17 cellular contexts compared by ENCODE assay signal in genomic region chrX:140697618-140698017, GRCh38. TPM values are rescaled to one million over a fixed set of nuclear protein-coding genes. Genes with fewer than 3 reads are reported as not detected.
A peak's percentile ranks its signal among the peaks of the same experiment; 100 is the strongest.
DNase-seq lines count a peak whose midpoint lies in the region; ATAC-seq, FAIRE-seq and TF ChIP-seq lines count a peak whose summit lies in the region.
"Had no signal": no experiment of that assay in that cellular context is flagged by ENCODE, and none has a peak within 500 bp of the region (broad histone marks: within the 10 kb centered on the region; RNA-seq: fewer than 3 reads in every experiment).

No MANE protein-coding gene starts in this region.

- no peaks in the 10 kb centered on the region for H3K9me2 ChIP-seq in GM23248 (ENCODE audit: insufficient read depth)
- H3K9me2 ChIP-seq in PC-3 (replicated peaks; ENCODE audit: low read length) = no peaks in the 10 kb centered on the region

- TF ChIP-seq RAD21 in HepG2 (CRISPR knock-in tag; IDR thresholded peaks at IDR 0.05) = no peak

- no TSS peak for BruUV-seq in A673 (replicated peaks; lab: Mats Ljungman, UMichigan)
- BruUV-seq in PC-3 (replicated peaks; lab: Mats Ljungman, UMichigan) = no TSS peak
- no TSS peak for BruUV-seq in HepG2 (replicated peaks; lab: Mats Ljungman, UMichigan)

- H3K36me3 ChIP-seq in A673 (ENCODE audit: insufficient read depth, low read length, poor library complexity, severe bottlenecking) = no peaks in the 10 kb centered on the region
- H3K36me3 ChIP-seq in GM23248 (ENCODE audit: low read depth) = no peaks in the 10 kb centered on the region
- H3K36me3 ChIP-seq in PC-3 (ENCODE audit: low read depth, low read length) = no peaks in the 10 kb centered on the region
- H3K36me3 ChIP-seq in HepG2 (replicated peaks in 1 of 2; ENCODE audit: control insufficient read depth in 1 of 2, insufficient read depth in 2 of 2, low read length in 2 of 2) = no peaks in the 10 kb centered on the region
- H3K36me3 ChIP-seq in Peyer's patch = no peaks in the 10 kb centered on the region
- H3K36me3 ChIP-seq: SJSA1 had no signal

- H3K4me3 ChIP-seq in A673 (ENCODE audit: low read depth, low read length, poor library complexity, severe bottlenecking) (no peak overlapping the region), GM23248 (no peak overlapping the region), PC-3 (ENCODE audit: low read length) (no peak overlapping the region), HepG2 (replicated peaks in 1 of 3; ENCODE audit: insufficient read depth in 1 of 3, low read depth in 2 of 3, low read length in 3 of 3) (no peak overlapping the region), Peyer's patch (no peak overlapping the region)
- H3K4me3 ChIP-seq: SJSA1 had no signal

- H2AFZ ChIP-seq in GM23248 (no peak overlapping the region), PC-3 (ENCODE audit: low read length) (no peak overlapping the region), HepG2 (ENCODE audit: low read length) (no peak overlapping the region)

- H3K9ac ChIP-seq in GM23248 = no peak overlapping the region
- no peak overlapping the region for H3K9ac ChIP-seq in PC-3 (ENCODE audit: low read length)
- no peak overlapping the region for H3K9ac ChIP-seq in HepG2 (ENCODE audit: insufficient read depth, low read depth, low read length)

- H3K4me2 ChIP-seq in GM23248 (ENCODE audit: unreplicated experiment) (no peak overlapping the region), PC-3 (ENCODE audit: low read length) (no peak overlapping the region), HepG2 (ENCODE audit: low read depth, low read length) (no peak overlapping the region)

- H3K27ac ChIP-seq in A673 (ENCODE audit: low read depth, low read length, poor library complexity, severe bottlenecking) (no peak overlapping the region), GM23248 (no peak overlapping the region), PC-3 (ENCODE audit: low read length) (no peak overlapping the region), HepG2 (ENCODE audit: extremely low read length, insufficient read depth, low read length) (no peak overlapping the region), Peyer's patch (no peak overlapping the region)
- H3K27ac ChIP-seq: SJSA1 had no signal

- peak; percentile 56 for FAIRE-seq in HepG2 (lab: Jason Lieb, UNC)

- no peaks in the 10 kb centered on the region for H3K9me3 ChIP-seq in A673 (ENCODE audit: low read depth, low read length, poor library complexity, severe bottlenecking)
- no peaks in the 10 kb centered on the region for H3K9me3 ChIP-seq in GM23248 (ENCODE audit: low read depth)
- no peaks in the 10 kb centered on the region for H3K9me3 ChIP-seq in PC-3 (ENCODE audit: low read length)
- no peaks in the 10 kb centered on the region for H3K9me3 ChIP-seq in HepG2 (ENCODE audit: low read length)
- H3K9me3 ChIP-seq in Peyer's patch = no peaks in the 10 kb centered on the region
- H3K9me3 ChIP-seq: SJSA1 had no signal

- DNase-seq in A673 (ENCODE audit: low spot score) (no peak), GM23248 (peak; percentile 4), PC-3 (peak; percentile 22), HepG2 (ENCODE audit: low spot score) (no peak), T-helper 1 cell (no peak), Peyer's patch (no peak), H4 (ENCODE audit: low spot score) (no peak)
- DNase-seq: activated CD4-positive, alpha-beta T cell treated with anti-CD3 and anti-CD28 coated beads, Interleukin-2, amount 10 ng/mL, durations not matched to agents 7 days and 5 days; Calu3; effector memory CD4-positive, alpha-beta T cell; NCI-H1092; NCI-H2171 treated with DMSO at 0.1 percent for 48 hours; stimulated activated CD4-positive, alpha-beta T cell treated with anti-CD3 and anti-CD28 coated beads, Interleukin-12 subunit alpha, Interleukin-12 subunit beta, amount 100 ng/mL, for 4 hours had no signal

- no peak for TF ChIP-seq POLR2A in HepG2 (IDR thresholded peaks at IDR 0.05; ENCODE audit: insufficient read depth in 1 of 2, low read depth in 2 of 2, low read length in 2 of 2)
- no peak for TF ChIP-seq POLR2A in Peyer's patch (IDR thresholded peaks at IDR 0.05)

- in situ Hi-C loops in GM23248 (cut with MboI) = no loop called here
- in situ Hi-C loops in HepG2 (cut with HindIII; ENCODE audit: extremely low pct_ligation_motif_present, low pct_unique_long_range_greater_than_20kb) = no loop called here

- CTCF ChIA-PET in A673 (lab: Charles Lee) = no interaction called here
- CTCF ChIA-PET in PC-3 (lab: Charles Lee) = no interaction called here
- CTCF ChIA-PET in HepG2 (lab: Yijun Ruan, JAX; ENCODE audit: low intra/inter-chr PET ratio, low total read pairs) = no interaction called here

- ATAC-seq in PC-3 (no peak), HepG2 (no peak), GM18868 (IDR thresholded peaks at IDR 0.05; ENCODE audit: unreplicated experiment) (no peak)
- ATAC-seq: activated naive CD4-positive, alpha-beta T cell treated with anti-CD3 and anti-CD28 coated beads, Interleukin-2, amount 50 U/mL, for 72 hours; left lobe of liver had no signal

- H4K20me1 ChIP-seq in GM23248 (ENCODE audit: insufficient read depth) (no peaks in the 10 kb centered on the region), PC-3 (ENCODE audit: low read length) (no peaks in the 10 kb centered on the region), HepG2 (ENCODE audit: insufficient read depth, low read length) (no peaks in the 10 kb centered on the region)

- H3K27me3 ChIP-seq in A673 (replicated peaks; ENCODE audit: insufficient read depth, low read depth, low read length, poor library complexity) (no peaks in the 10 kb centered on the region), GM23248 (replicated peaks; ENCODE audit: insufficient read depth) (no peaks in the 10 kb centered on the region), PC-3 (ENCODE audit: low read length) (no peaks in the 10 kb centered on the region), HepG2 (ENCODE audit: control insufficient read depth in 1 of 2, insufficient read depth in 2 of 2, low read length in 2 of 2) (no peaks in the 10 kb centered on the region), Peyer's patch (no peaks in the 10 kb centered on the region)
- H3K27me3 ChIP-seq: SJSA1 had no signal

- POLR2A ChIA-PET in A673 (lab: Charles Lee; ENCODE audit: low non-redundant PET) = no interaction called here
- POLR2A ChIA-PET in PC-3 (lab: Charles Lee; ENCODE audit: unreplicated experiment) = no interaction called here
- POLR2A ChIA-PET in HepG2 (lab: Yijun Ruan, JAX) = no interaction called here

- no peak for TF ChIP-seq EP300 in HepG2 (IDR thresholded peaks at IDR 0.05; ENCODE audit: low read depth in 2 of 2, low read length in 2 of 2)
- no peak for TF ChIP-seq EP300 in HepG2 (CRISPR knock-in tag; IDR thresholded peaks at IDR 0.05; ENCODE audit: borderline replicate concordance)

- H3F3A ChIP-seq in GM23248 (ENCODE audit: insufficient read depth) (no peaks in the 10 kb centered on the region), PC-3 (ENCODE audit: low read length, unreplicated experiment) (no peaks in the 10 kb centered on the region)

- intact Hi-C loops in A673 (cut with micrococcal nuclease; ENCODE audit: unreplicated experiment) = no loop called here
- intact Hi-C loops in PC-3 (cut with micrococcal nuclease) = no loop called here
- intact Hi-C loops in HepG2 (cut with micrococcal nuclease; ENCODE audit: unreplicated experiment) = no loop called here

- H3K4me1 ChIP-seq in A673 (ENCODE audit: insufficient read depth, low read length, poor library complexity, severe bottlenecking) (no peaks in the 10 kb centered on the region), GM23248 (ENCODE audit: insufficient read depth) (no peaks in the 10 kb centered on the region), PC-3 (ENCODE audit: insufficient read depth, low read length) (no peaks in the 10 kb centered on the region), HepG2 (ENCODE audit: insufficient read depth, low read length) (no peaks in the 10 kb centered on the region), Peyer's patch (no peaks in the 10 kb centered on the region)
- H3K4me1 ChIP-seq: SJSA1 had no signal

- TF ChIP-seq CTCF in A673 (conservative IDR thresholded peaks at IDR 0.05; ENCODE audit: low read depth, low read length) (peak; percentile 64), PC-3 (conservative IDR thresholded peaks at IDR 0.05; ENCODE audit: low read depth, low read length) (peak; percentile 51), HepG2 (CRISPR knock-in tag; IDR thresholded peaks at IDR 0.05) (no peak), Peyer's patch (IDR thresholded peaks at IDR 0.05) (no peak)

- WGBS in GM23248 (ENCODE audit: low coverage in 1 of 2, low lambda C conversion rate in 2 of 2, missing lambda C conversion rate in 2 of 2), 2 experiments = 55 to 69% methylated on average over 3 of the region's 3 CpGs
- 34% methylated on average over 3 of the region's 3 CpGs for WGBS in HepG2 (ENCODE audit: low lambda C conversion rate)

- H3K79me2 ChIP-seq in GM23248 (ENCODE audit: insufficient read depth) (no peaks in the 10 kb centered on the region), PC-3 (ENCODE audit: low read length) (no peaks in the 10 kb centered on the region), HepG2 (ENCODE audit: insufficient read depth, low read length) (no peaks in the 10 kb centered on the region)

RNA-seq across cellular contexts. Expression of gene LINC00632, which starts 11.9 kb away (rescaled TPM):
- 4.2 and 7.5 TPM in 2 replicates for total RNA-seq in A673 (2021)
- total RNA-seq in GM23248 (2014; rRNA removed; shearing (Covaris generic)) = 17.7 and 20.6 TPM in 2 replicates
- 36.7 and 40.7 TPM in 2 replicates for polyA plus RNA-seq in GM23248 (2016; fragmentation: Nextera tagmentation; extraction: Ambion mirVana)
- 15.4 and 16.0 TPM in 2 replicates for total RNA-seq in PC-3 (2014; rRNA removed)
- not detected in 2 replicates for total RNA-seq in HepG2 (2016; rRNA removed; fragmentation: Illumina TruSeq; extraction: Trizol)
- 0.10 TPM in 1 of 2 replicates, not detected in the other for total RNA-seq in HepG2 (2016; cell fraction: cytosol; rRNA removed; fragmentation: Illumina TruSeq; extraction: Trizol; ENCODE audit: low read depth)
- total RNA-seq in HepG2 (2016; cell fraction: insoluble cytoplasmic fraction; rRNA removed; fragmentation: Illumina TruSeq; extraction: Trizol) = 0.15 TPM in 1 of 2 replicates, not detected in the other
- not detected in 2 replicates for total RNA-seq in HepG2 (2016; cell fraction: membrane; rRNA removed; fragmentation: Illumina TruSeq; extraction: Trizol)
- not detected in 2 replicates for total RNA-seq in HepG2 (2016; cell fraction: nucleus; rRNA removed; fragmentation: Illumina TruSeq; extraction: Trizol)
- polyA plus RNA-seq in HepG2 (2011; rRNA removed) = 0.10 and 0.13 TPM in 2 replicates
- polyA plus RNA-seq in HepG2 (2011; cell fraction: cytosol; rRNA removed) = 0.07 TPM in 1 of 2 replicates, not detected in the other
- not detected in 2 replicates for polyA plus RNA-seq in HepG2 (2011; cell fraction: nucleus; rRNA removed)
- not detected in 2 replicates for polyA plus RNA-seq in HepG2 (2012)
- polyA plus RNA-seq in HepG2 (2016; cell fraction: cytosol; fragmentation: Illumina TruSeq; extraction: Trizol; ENCODE audit: low read depth) = not detected in 2 replicates
- not detected in 2 replicates for polyA plus RNA-seq in HepG2 (2016; cell fraction: insoluble cytoplasmic fraction; fragmentation: Illumina TruSeq; extraction: Trizol; ENCODE audit: low read depth)
- not detected in 2 replicates for polyA plus RNA-seq in HepG2 (2016; cell fraction: membrane; fragmentation: Illumina TruSeq; extraction: Trizol; ENCODE audit: low read depth)
- not detected in 2 replicates for polyA plus RNA-seq in HepG2 (2016; cell fraction: nucleus; fragmentation: Illumina TruSeq; extraction: Trizol; ENCODE audit: insufficient read depth, low read depth)
- polyA minus RNA-seq in HepG2 (2011; rRNA and poly(A)+ RNA removed; ENCODE audit: low replicate concordance) = not detected in 2 replicates
- not detected in 2 replicates for polyA minus RNA-seq in HepG2 (2011; cell fraction: cytosol; rRNA and poly(A)+ RNA removed)
- not detected in 2 replicates for polyA minus RNA-seq in HepG2 (2011; cell fraction: nucleus; rRNA and poly(A)+ RNA removed)
- total RNA-seq in Peyer's patch = 10 to 100 TPM; 10.3 to 64.4 (median 17.5) TPM
- total RNA-seq in H4 (2014; rRNA removed; shearing (Covaris generic)) = 0.54 and 1.5 TPM in 2 replicates
- total RNA-seq: Calu3, SJSA1 had no signal

Comparison
In these comparisons a context has a peak if more than half of its experiments do, and no peak if none do; other contexts are left out.
1. DNase-seq: peak in GM23248 (single experiment) and PC-3 (single experiment); none in A673 (single experiment), HepG2 (single experiment), T-helper 1 cell (0 of 5), Peyer's patch (0 of 3) and H4 (single experiment).
2. CTCF ChIP-seq: peak in A673 (single experiment) and PC-3 (single experiment); none in HepG2 (single experiment) and Peyer's patch (0 of 6).